23 cellular contexts compared by ENCODE assay signal in the genomic region with DNA sequence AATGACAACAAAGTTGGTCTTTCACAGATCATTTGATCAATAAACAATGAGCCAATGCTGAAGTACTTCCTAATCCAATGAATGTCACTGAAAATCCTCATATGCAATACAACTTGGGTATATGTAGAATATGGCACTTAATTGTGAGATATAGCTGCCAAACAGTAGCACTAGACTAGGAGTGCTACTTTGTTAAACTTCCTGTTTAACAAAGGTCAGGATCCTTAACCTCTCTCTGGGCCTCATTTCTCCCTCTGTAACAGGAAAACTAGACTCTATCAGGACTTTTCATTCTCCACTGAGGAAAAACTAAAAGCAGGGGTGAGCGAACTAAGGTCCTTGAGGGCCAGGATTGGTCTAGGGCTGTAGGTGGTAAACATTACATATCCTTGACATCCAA. TPM values are rescaled to one million over a fixed set of nuclear protein-coding genes. Genes with fewer than 3 reads are reported as not detected.
DNase-seq lines count a peak whose midpoint lies in the region; ATAC-seq and TF ChIP-seq lines count a peak whose summit lies in the region.
"Had no signal": no experiment of that assay in that cellular context is flagged by ENCODE, and none has a peak within 500 bp of the region (broad histone marks: within the 10 kb centered on the region; RNA-seq: fewer than 3 reads in every experiment).

No MANE protein-coding gene starts in this region.

- peak overlapping the region; percentile 43; the same call in 1 of the 2 replicates for H3K56ac ChIP-seq in IMR-90 (ENCODE audit: extremely low read depth, insufficient read depth, low read length)

- H3K27ac ChIP-seq in IMR-90 (ENCODE audit: insufficient read depth, low read length) (peak overlapping the region; percentile 90; the same call in 1 of the 2 replicates), esophagus muscularis mucosa (replicated peaks in 1 of 4) (peak overlapping the region; percentile 84 to 89 (median 85)), thoracic aorta (peak overlapping the region; percentile 38 to 76)

- no peak overlapping the region for H2AFZ ChIP-seq in IMR-90 (replicated peaks; ENCODE audit: low read length, poor library complexity)

- no peaks in the 10 kb centered on the region for H3K27me3 ChIP-seq in IMR-90 (ENCODE audit: control insufficient read depth, insufficient read depth, low read length)
- H3K27me3 ChIP-seq in esophagus muscularis mucosa: no peaks in the 10 kb centered on the region
- H3K27me3 ChIP-seq in thoracic aorta (replicated peaks; ENCODE audit: insufficient read depth): no peaks in the 10 kb centered on the region

- H2BK20ac ChIP-seq in IMR-90 (ENCODE audit: low read depth, low read length): peak overlapping the region; percentile 88

- peak overlapping the region; percentile 99 for H3K18ac ChIP-seq in IMR-90 (ENCODE audit: low read depth, low read length)

- peak overlapping the region; percentile 99 for H2BK5ac ChIP-seq in IMR-90 (ENCODE audit: low read depth, low read length, poor library complexity, severe bottlenecking)

- H2BK120ac ChIP-seq in IMR-90 (ENCODE audit: low read depth, low read length): peak overlapping the region; percentile 89

- DNase-seq in IMR-90 (no peak), esophagus muscularis mucosa (ENCODE audit: extremely low spot score) (no peak), mesothelial cell of epicardium (ENCODE audit: low spot score in 2 of 2, unreplicated experiment in 2 of 2) (no peak), thoracic aorta (ENCODE audit: low spot score) (no peak), NCI-H1417 treated with DMSO at 0.1 percent for 48 hours (lab: John Stamatoyannopoulos, UW) (no peak), HUDEP-2 (lab: John Stamatoyannopoulos, UW; ENCODE audit: unreplicated experiment in 76 of 76) (no peak), midbrain (lab: John Stamatoyannopoulos, UW) (no peak)
- DNase-seq: activated CD8-positive, alpha-beta T cell treated with anti-CD3 and anti-CD28 coated beads for 36 hours; aorta; C1 segment of cervical spinal cord; caudate nucleus; Karpas-422; NCI-H1436 treated with DMSO at 0.1 percent for 48 hours; NCI-H774; nucleus accumbens; stimulated activated naive CD8-positive, alpha-beta T cell treated with anti-CD3 and anti-CD28 coated beads, Interleukin-15, amount 100 ng/mL, for 72 hours; trophoblast cell had no signal

- dilution Hi-C loops in IMR-90 (cut with HindIII; ENCODE audit: low sequenced_read_pairs, unreplicated experiment): no loop called here

- H4K20me1 ChIP-seq in IMR-90 (ENCODE audit: insufficient read depth, low read length): peaks cover 4% of the 10 kb centered on the region

- CTCF ChIA-PET in IMR-90 (lab: Yijun Ruan, JAX): interaction anchor here (0.6 to 0.9 kb wide), 2 partner anchors 9 to 157 kb away, joined by 3 read pairs; no protein-coding TSS in a partner anchor

- no peaks in the 10 kb centered on the region for H3K9me3 Mint-ChIP-seq in mesothelial cell of epicardium
- H3K9me3 Mint-ChIP-seq: activated CD8-positive, alpha-beta T cell treated with anti-CD3 and anti-CD28 coated beads for 36 hours; activated naive CD4-positive, alpha-beta T cell treated with anti-CD3 and anti-CD28 coated beads, Interleukin-2, amount 50 U/mL, for 72 hours; dendritic cell treated with granulocyte-macrophage colony-stimulating factor and Interleukin-4, amounts not matched to agents 40 ng/mL and 50 ng/mL, for 4 days; stimulated activated naive CD8-positive, alpha-beta T cell treated with anti-CD3 and anti-CD28 coated beads, Interleukin-15, amount 100 ng/mL, for 72 hours had no signal

- peak overlapping the region; percentile 97 for H4K5ac ChIP-seq in IMR-90 (ENCODE audit: low read depth, low read length)

- TF ChIP-seq POLR2A in IMR-90 (IDR thresholded peaks at IDR 0.05; ENCODE audit: low read depth, low read length): no peak
- no peak for TF ChIP-seq POLR2A in esophagus muscularis mucosa (IDR thresholded peaks at IDR 0.05; ENCODE audit: low read depth)

- POLR2A ChIA-PET in IMR-90 (lab: Charles Lee; ENCODE audit: unreplicated experiment): interaction anchor here (0.5 kb wide), 1 partner anchor 631 kb away, joined by 3 read pairs; no protein-coding TSS in a partner anchor

- peaks cover 64% of the 10 kb centered on the region for H3K4me1 Mint-ChIP-seq in mesothelial cell of epicardium

- no peaks in the 10 kb centered on the region for H3K27me3 Mint-ChIP-seq in mesothelial cell of epicardium (ENCODE audit: low read depth)
- H3K27me3 Mint-ChIP-seq: activated CD8-positive, alpha-beta T cell treated with anti-CD3 and anti-CD28 coated beads for 36 hours; dendritic cell treated with granulocyte-macrophage colony-stimulating factor and Interleukin-4, amounts not matched to agents 40 ng/mL and 50 ng/mL, for 4 days; stimulated activated naive CD8-positive, alpha-beta T cell treated with anti-CD3 and anti-CD28 coated beads, Interleukin-15, amount 100 ng/mL, for 72 hours had no signal

- peaks cover 12% of the 10 kb centered on the region for H3K9me1 ChIP-seq in IMR-90 (ENCODE audit: insufficient read depth, low read length)

- H4K8ac ChIP-seq in IMR-90 (ENCODE audit: low read depth in 2 of 2, low read length in 2 of 2): peak overlapping the region; percentile 41 to 88; a peak in 3 of 4 replicates

- TF ChIP-seq CTCF in IMR-90 (conservative IDR thresholded peaks at IDR 0.05; ENCODE audit: low read depth, low read length) (no peak), esophagus muscularis mucosa (IDR thresholded peaks at IDR 0.05) (no peak), mesothelial cell of epicardium (IDR thresholded peaks at IDR 0.05; ENCODE audit: unreplicated experiment) (no peak), thoracic aorta (IDR thresholded peaks at IDR 0.05) (no peak)

- peaks cover 31 to 58% of the 10 kb centered on the region in 2 experiments for H3K79me1 ChIP-seq in IMR-90 (ENCODE audit: low read depth in 1 of 2, low read length in 2 of 2)

- H4K91ac ChIP-seq in IMR-90 (ENCODE audit: insufficient read depth, low read depth, low read length): peak overlapping the region; percentile 92

- H3K4me3 ChIP-seq in IMR-90 (ENCODE audit: insufficient read depth, low read depth, low read length): no peak overlapping the region
- H3K4me3 ChIP-seq in esophagus muscularis mucosa: no peak overlapping the region
- no peak overlapping the region for H3K4me3 ChIP-seq in thoracic aorta
- H3K4me3 ChIP-seq: lung, SK-N-MC had no signal

- no peak for TF ChIP-seq EP300 in esophagus muscularis mucosa (IDR thresholded peaks at IDR 0.05)

- peaks cover 17% of the 10 kb centered on the region for H3K36me3 Mint-ChIP-seq in mesothelial cell of epicardium

- TF ChIP-seq RAD21 in IMR-90 (IDR thresholded peaks at IDR 0.05; ENCODE audit: low read length): no peak

- peak overlapping the region; percentile 61 for H3K14ac ChIP-seq in IMR-90 (replicated peaks; ENCODE audit: low read depth, low read length)

- BruUV-seq in IMR-90 (replicated peaks; lab: Mats Ljungman, UMichigan): no TSS peak

- H3K36me3 ChIP-seq in IMR-90 (ENCODE audit: control insufficient read depth, insufficient read depth, low read length) (peaks cover 14% of the 10 kb centered on the region), esophagus muscularis mucosa (peaks cover 0 to 31% (median 4%) of the 10 kb centered on the region in 4 donors), thoracic aorta (no peaks in the 10 kb centered on the region)

- ATAC-seq in IMR-90 (ENCODE audit: low read depth) (no peak), thoracic aorta (ENCODE audit: insufficient number of reproducible peaks, low FRiP score, low read depth) (no peak), HG02973 (IDR thresholded peaks at IDR 0.05; ENCODE audit: unreplicated experiment) (no peak)
- ATAC-seq: activated CD4-positive, CD25-positive, alpha-beta regulatory T cell treated with anti-CD3 and anti-CD28 coated beads, Interleukin-2, amount 50 U/mL, for 24 hours; activated CD8-positive, alpha-beta T cell treated with anti-CD3 and anti-CD28 coated beads for 36 hours; activated naive CD4-positive, alpha-beta T cell treated with anti-CD3 and anti-CD28 coated beads, Interleukin-2, amount 50 U/mL, for 72 hours; stimulated activated naive CD8-positive, alpha-beta T cell treated with anti-CD3 and anti-CD28 coated beads, Interleukin-15, amount 100 ng/mL, for 72 hours had no signal

- H2AK9ac ChIP-seq in IMR-90 (replicated peaks; ENCODE audit: low read depth, low read length, poor library complexity): no peak overlapping the region

- H2AK5ac ChIP-seq in IMR-90 (ENCODE audit: low read depth, low read length): peak overlapping the region; percentile 65; the same call in 1 of the 2 replicates

- H3K27ac Mint-ChIP-seq in mesothelial cell of epicardium: peak overlapping the region; percentile 84
- H3K27ac Mint-ChIP-seq: activated CD8-positive, alpha-beta T cell treated with anti-CD3 and anti-CD28 coated beads for 36 hours; activated naive CD4-positive, alpha-beta T cell treated with anti-CD3 and anti-CD28 coated beads, Interleukin-2, amount 50 U/mL, for 72 hours; dendritic cell treated with granulocyte-macrophage colony-stimulating factor and Interleukin-4, amounts not matched to agents 40 ng/mL and 50 ng/mL, for 4 days had no signal

- H3K4me3 Mint-ChIP-seq in mesothelial cell of epicardium: no peak overlapping the region
- H3K4me3 Mint-ChIP-seq: activated CD8-positive, alpha-beta T cell treated with anti-CD3 and anti-CD28 coated beads for 36 hours; dendritic cell treated with granulocyte-macrophage colony-stimulating factor and Interleukin-4, amounts not matched to agents 40 ng/mL and 50 ng/mL, for 4 days; stimulated activated naive CD8-positive, alpha-beta T cell treated with anti-CD3 and anti-CD28 coated beads, Interleukin-15, amount 100 ng/mL, for 72 hours had no signal

- peak overlapping the region; percentile 42 for H3K9ac ChIP-seq in IMR-90 (ENCODE audit: low read depth, low read length)

- intact Hi-C loops in IMR-90 (cut with micrococcal nuclease): loop anchor here (10.0 kb wide), 1 partner anchor 968 kb away; no protein-coding TSS in a partner anchor
- intact Hi-C loops in esophagus muscularis mucosa (cut with DNase I): no loop called here

- peak overlapping the region; percentile 79; the same call in 1 of the 2 replicates for H3K23ac ChIP-seq in IMR-90 (ENCODE audit: low read depth, low read length)

- WGBS in IMR-90 (ENCODE audit: extremely low coverage in 2 of 2, insufficient read length in 1 of 2), 2 experiments: no CpG with 5 or more reads among the region's 1 CpG
- WGBS in esophagus muscularis mucosa: 95% methylated on average over 1 of the region's 1 CpG

- peak overlapping the region; percentile 88 for H3K4ac ChIP-seq in IMR-90 (ENCODE audit: low read depth, low read length)

- in situ Hi-C loops in IMR-90 (cut with MboI; ENCODE audit: low sequenced_read_pairs): no loop called here

- H3K4me1 ChIP-seq in IMR-90 (ENCODE audit: control insufficient read depth, insufficient read depth, low read length): peaks cover 38% of the 10 kb centered on the region
- peaks cover 48 to 94% (median 93%) of the 10 kb centered on the region in 4 donors for H3K4me1 ChIP-seq in esophagus muscularis mucosa
- peaks cover 52 to 82% of the 10 kb centered on the region in 2 donors for H3K4me1 ChIP-seq in thoracic aorta (ENCODE audit: control insufficient read depth in 1 of 2, low read depth in 2 of 2)

- H2BK15ac ChIP-seq in IMR-90 (ENCODE audit: low read depth, low read length): peak overlapping the region; percentile 72; the same call in 2 of the 3 replicates

- H3K4me2 ChIP-seq in IMR-90 (ENCODE audit: low read depth, low read length): peak overlapping the region; percentile 1; the same call in 1 of the 2 replicates

- H3K9me3 ChIP-seq in IMR-90 (ENCODE audit: control insufficient read depth, insufficient read depth, low read length): no peaks in the 10 kb centered on the region
- H3K9me3 ChIP-seq in esophagus muscularis mucosa: no peaks in the 10 kb centered on the region
- no peaks in the 10 kb centered on the region for H3K9me3 ChIP-seq in thoracic aorta

RNA-seq across cellular contexts. Expression of gene PITPNB, which starts 56.1 kb away (rescaled TPM):
- 19.7 and 29.2 TPM in 2 replicates for total RNA-seq in IMR-90 (2012; rRNA removed)
- polyA plus RNA-seq in IMR-90 (2012; rRNA removed): 43.3 and 54.5 TPM in 2 replicates
- polyA plus RNA-seq in IMR-90 (2012; cell fraction: cytosol; rRNA removed): 12.1 and 20.1 TPM in 2 replicates
- 9.3 and 56.7 TPM in 2 replicates for polyA plus RNA-seq in IMR-90 (2012; cell fraction: nucleus; rRNA removed; ENCODE audit: low replicate concordance)
- 10 to 100 TPM; 70.3 to 99.7 (median 89.3) TPM for total RNA-seq in esophagus muscularis mucosa
- total RNA-seq in mesothelial cell of epicardium: 93.0 to 97.2 TPM (median 96.2 TPM) in 3 replicates
- 100 to 1,000 TPM in 1 of 2 donors, 10 to 100 TPM in 1; 42.2 to 111 TPM for total RNA-seq in thoracic aorta
